ENCODE assay signal across 8 cellular contexts in genomic region chr1:103525607-103526507, GRCh38. TPM values are rescaled to one million over a fixed set of nuclear protein-coding genes. Genes with fewer than 3 reads are reported as not detected.
DNase-seq lines count a peak whose midpoint lies in the region; ATAC-seq and TF ChIP-seq lines count a peak whose summit lies in the region.

Gene RNPC3, plus strand, starts transcription at chr1:103525699. Its CDS starts 372 bp downstream, at chr1:103526071.

- H3K36me3 Mint-ChIP-seq in naive thymus-derived CD8-positive, alpha-beta T cell: peaks cover 6 to 24% (median 9%) of the 10 kb centered on the region in 3 donors

- peak within 1 kb of the TSS; percentile 69 for H3K4me2 ChIP-seq in DND-41 (ENCODE audit: insufficient read depth, low read length)
- H3K4me2 ChIP-seq in GM23248 (ENCODE audit: unreplicated experiment): peak within 1 kb of the TSS; percentile 98

- WGBS in GM23248 (ENCODE audit: low coverage in 1 of 2, low lambda C conversion rate in 2 of 2, missing lambda C conversion rate in 2 of 2), 2 experiments: 1% methylated on average over 43 to 53 of the region's 62 CpGs

- H2AFZ ChIP-seq in DND-41 (ENCODE audit: low read depth, low read length): peak within 1 kb of the TSS; percentile 85
- peak within 1 kb of the TSS; percentile 98 for H2AFZ ChIP-seq in GM23248

- H3K9ac ChIP-seq in DND-41 (ENCODE audit: low read depth, low read length) (peak within 1 kb of the TSS; percentile 89), GM23248 (peak within 1 kb of the TSS; percentile 95)

- peaks cover 12% of the 10 kb centered on the region for H4K20me1 ChIP-seq in DND-41 (ENCODE audit: insufficient read depth, low read length)
- H4K20me1 ChIP-seq in GM23248 (ENCODE audit: insufficient read depth): no peaks in the 10 kb centered on the region

- H3K27me3 ChIP-seq in DND-41 (ENCODE audit: insufficient read depth, low read length, poor library complexity) (no peaks in the 10 kb centered on the region), GM23248 (replicated peaks; ENCODE audit: insufficient read depth) (no peaks in the 10 kb centered on the region)

- peaks cover 46% of the 10 kb centered on the region for H3K4me1 ChIP-seq in DND-41 (ENCODE audit: insufficient read depth, low read length)
- H3K4me1 ChIP-seq in GM23248 (ENCODE audit: insufficient read depth): peaks cover 14% of the 10 kb centered on the region

- H3K4me3 Mint-ChIP-seq in naive thymus-derived CD8-positive, alpha-beta T cell: peak within 1 kb of the TSS; percentile 95 to 100 (median 99)

- no peak for TF ChIP-seq CTCF in DND-41 (IDR thresholded peaks at IDR 0.05; ENCODE audit: borderline replicate concordance, extremely low read depth, low read length, poor library complexity, severe bottlenecking)
- TF ChIP-seq CTCF in fibroblast of mammary gland (conservative IDR thresholded peaks at IDR 0.05; ENCODE audit: control insufficient read depth, insufficient read depth, low read depth, low read length): no peak

- H3K9me3 Mint-ChIP-seq in naive thymus-derived CD8-positive, alpha-beta T cell: no peaks in the 10 kb centered on the region

- H3K9me3 ChIP-seq in DND-41 (ENCODE audit: insufficient read depth, low read length, severe bottlenecking) (no peaks in the 10 kb centered on the region), GM23248 (ENCODE audit: low read depth) (no peaks in the 10 kb centered on the region)

- H3K79me2 ChIP-seq in DND-41 (ENCODE audit: insufficient read depth, low read length) (peaks cover 50% of the 10 kb centered on the region), GM23248 (ENCODE audit: insufficient read depth) (peaks cover 47% of the 10 kb centered on the region)

- DNase-seq in DND-41 (peak; percentile 85), GM23248 (peak; percentile 94), Kasumi-1 (lab: John Stamatoyannopoulos, UW) (peak; percentile 93), RPMI7951 (ENCODE audit: low read depth) (peak; percentile 88), fibroblast of mammary gland (ENCODE audit: low read depth) (peak; percentile 91)
- DNase-seq in activated T-helper 1 cell treated with anti-CD3 and anti-CD28 coated beads, Interleukin-2, amount 50 U/mL, for 16 hours (ENCODE audit: low read depth in 1 of 2, low spot score in 1 of 2): peak; percentile 78 to 79
- DNase-seq in naive thymus-derived CD8-positive, alpha-beta T cell: peak; percentile 78 to 96 (median 91)
- DNase-seq in stimulated activated naive CD4-positive, alpha-beta T cell (lab: John Stamatoyannopoulos, UW): peak; percentile 81 to 96 (median 88)

- POLR2A ChIA-PET in naive thymus-derived CD8-positive, alpha-beta T cell (lab: Charles Lee): interaction anchor here (0.9 kb wide), 1 partner anchor 11 kb away, joined by 5 read pairs; no protein-coding TSS in a partner anchor

- peak within 1 kb of the TSS; percentile 96 to 100 (median 99) for H3K27ac Mint-ChIP-seq in naive thymus-derived CD8-positive, alpha-beta T cell

- peaks cover 38 to 57% (median 52%) of the 10 kb centered on the region in 4 donors for H3K4me1 Mint-ChIP-seq in naive thymus-derived CD8-positive, alpha-beta T cell

- H3F3A ChIP-seq in GM23248 (ENCODE audit: insufficient read depth): 0 out of 2 replicates have a peak, but pooled peaks cover 7% of the 10 kb centered on the region

- peak; percentile 83 for ATAC-seq in DND-41 (ENCODE audit: insufficient read depth, low read depth)
- peak; percentile 80 to 81 for ATAC-seq in naive thymus-derived CD8-positive, alpha-beta T cell

- H3K27ac ChIP-seq in DND-41 (ENCODE audit: low read length) (peak within 1 kb of the TSS; percentile 95), GM23248 (peak within 1 kb of the TSS; percentile 94)

- in situ Hi-C loops in GM23248 (cut with MboI): no loop called here

- H3K27me3 Mint-ChIP-seq in naive thymus-derived CD8-positive, alpha-beta T cell: no peaks in the 10 kb centered on the region

- no peaks in the 10 kb centered on the region for H3K9me2 ChIP-seq in GM23248 (ENCODE audit: insufficient read depth)

- H3K36me3 ChIP-seq in DND-41 (ENCODE audit: insufficient read depth, low read length) (peaks cover 28% of the 10 kb centered on the region), GM23248 (ENCODE audit: low read depth) (no peaks in the 10 kb centered on the region)

- peak within 1 kb of the TSS; percentile 80 to 85 for H3K4me3 ChIP-seq in DND-41 (ENCODE audit: low read depth in 1 of 2, low read length in 2 of 2)
- H3K4me3 ChIP-seq in GM23248: peak within 1 kb of the TSS; percentile 92
- H3K4me3 ChIP-seq in fibroblast of mammary gland (ENCODE audit: control insufficient read depth, low read depth, low read length): peak within 1 kb of the TSS; percentile 99

RNA-seq across cellular contexts. Expression of gene RNPC3, which starts in this region (rescaled TPM):
- total RNA-seq in GM23248 (2014; rRNA removed; shearing (Covaris generic)): 4.4 TPM in 2 replicates
- polyA plus RNA-seq in GM23248 (2016; fragmentation: Nextera tagmentation; extraction: Ambion mirVana): 6.8 and 8.1 TPM in 2 replicates
- total RNA-seq in RPMI7951 (2014; rRNA removed; shearing (Covaris generic)): 5.3 and 7.7 TPM in 2 replicates
- total RNA-seq in naive thymus-derived CD8-positive, alpha-beta T cell: 10 to 100 TPM; 80.0 to 85.4 TPM
- 10 to 100 TPM; 14.1 to 15.8 (median 14.8) TPM for polyA plus RNA-seq in naive thymus-derived CD8-positive, alpha-beta T cell

Comparison
In these comparisons a context has a peak if more than half of its experiments do, and no peak if none do; other contexts are left out.
1. Peak in every context shown above with its lines: DNase-seq, ATAC-seq, H3K4me3 ChIP-seq and H3K27ac ChIP-seq.